In genomic region chr12:69585189-69586062, GRCh38 we compare ENCODE assay signal across 8 cellular contexts. TPM values are rescaled to one million over a fixed set of nuclear protein-coding genes. Genes with fewer than 3 reads are reported as not detected.
A peak's percentile ranks its signal among the peaks of the same experiment; 100 is the strongest.
DNase-seq lines count a peak whose midpoint lies in the region; TF ChIP-seq lines count a peak whose summit lies in the region.

Gene CCT2, plus strand, starts transcription at chr12:69585459. Its CDS starts 63 bp downstream, at chr12:69585522.

- peak within 1 kb of the TSS; percentile 86 for H3K18ac ChIP-seq in neuronal stem cell (ENCODE audit: low read length)

- peak within 1 kb of the TSS; percentile 67 for H2AK5ac ChIP-seq in neuronal stem cell (ENCODE audit: low read depth, low read length)

- H3K4me2 ChIP-seq in neuronal stem cell (ENCODE audit: insufficient read depth, low read length, poor library complexity, severe bottlenecking): peak within 1 kb of the TSS; percentile 51

- peak within 1 kb of the TSS; percentile 96 for H3K9ac ChIP-seq in neuronal stem cell (ENCODE audit: low read depth, low read length, poor library complexity)

- H2BK5ac ChIP-seq in neuronal stem cell (ENCODE audit: low read length): peak within 1 kb of the TSS; percentile 95

- H2BK120ac ChIP-seq in neuronal stem cell (ENCODE audit: low read depth, low read length): no peak within 1 kb of the TSS

- no peak within 1 kb of the TSS for H4K91ac ChIP-seq in neuronal stem cell (ENCODE audit: low read depth, low read length, poor library complexity)

- peaks cover 7% of the 10 kb centered on the region for H3K36me3 ChIP-seq in GM06990 (ENCODE audit: control insufficient read depth, insufficient read depth, low read length)
- peaks cover 21 to 45% of the 10 kb centered on the region in 2 donors for H3K36me3 ChIP-seq in neuronal stem cell (replicated peaks in 1 of 2; ENCODE audit: control insufficient read depth in 2 of 2, insufficient read depth in 2 of 2, low read length in 2 of 2)

- H3K79me1 ChIP-seq in neuronal stem cell (ENCODE audit: low read depth, low read length): peaks cover 2% of the 10 kb centered on the region

- peak within 1 kb of the TSS; percentile 91 for H3K4me3 ChIP-seq in GM06990 (replicated peaks; ENCODE audit: low read depth, low read length)
- peak within 1 kb of the TSS; percentile 66 for H3K4me3 ChIP-seq in HFF-Myc (replicated peaks; ENCODE audit: low read depth, low read length)
- H3K4me3 ChIP-seq in neuronal stem cell (ENCODE audit: low read length in 2 of 2): peak within 1 kb of the TSS; percentile 97 to 99

- peak within 1 kb of the TSS; percentile 97 for H3K4ac ChIP-seq in neuronal stem cell (ENCODE audit: low read length)

- peak within 1 kb of the TSS; percentile 57 for H3K23ac ChIP-seq in neuronal stem cell (ENCODE audit: low read depth, low read length, poor library complexity)

- H3K27me3 ChIP-seq in GM06990 (replicated peaks; ENCODE audit: control insufficient read depth, insufficient read depth, low read length) (no peaks in the 10 kb centered on the region), neuronal stem cell (ENCODE audit: control insufficient read depth in 3 of 3, insufficient read depth in 3 of 3, low read depth in 1 of 3, low read length in 3 of 3) (no peaks in the 10 kb centered on the region)

- H2BK12ac ChIP-seq in neuronal stem cell (ENCODE audit: low read length): no peak within 1 kb of the TSS

- in situ Hi-C loops in SK-MEL-5 (cut with HindIII; ENCODE audit: low pct_unique_long_range_greater_than_20kb, low sequenced_read_pairs): no loop called here

- H3K14ac ChIP-seq in neuronal stem cell (ENCODE audit: low read length): peak within 1 kb of the TSS; percentile 5

- H3K4me1 ChIP-seq in neuronal stem cell (ENCODE audit: control insufficient read depth in 2 of 2, insufficient read depth in 1 of 2, low read depth in 1 of 2, low read length in 2 of 2): peaks cover 0 to 2% of the 10 kb centered on the region in 2 donors

- peak within 1 kb of the TSS; percentile 97 for H2AFZ ChIP-seq in neuronal stem cell (ENCODE audit: low read length)

- H3K9me3 ChIP-seq in neuronal stem cell (replicated peaks in 1 of 2; ENCODE audit: control insufficient read depth in 2 of 2, insufficient read depth in 1 of 2, low read depth in 1 of 2, low read length in 2 of 2): no peaks in the 10 kb centered on the region

- peak; percentile 41 for TF ChIP-seq CTCF in GM06990 (IDR thresholded peaks at IDR 0.05; ENCODE audit: insufficient read depth, low read length, poor library complexity, severe bottlenecking)
- peak; percentile 14 for TF ChIP-seq CTCF in HFF-Myc (IDR thresholded peaks at IDR 0.05; ENCODE audit: low read depth, low read length, missing control alignments)
- TF ChIP-seq CTCF in subcutaneous adipose tissue (IDR thresholded peaks at IDR 0.05; ENCODE audit: low read depth): no peak

- H2BK15ac ChIP-seq in neuronal stem cell (ENCODE audit: low read length): no peak within 1 kb of the TSS

- WGBS in neuronal stem cell (ENCODE audit: extremely low coverage in 2 of 2, insufficient read length in 2 of 2, insufficient replicate concordance in 1 of 2), 2 donors: no CpG with 5 or more reads among the region's 63 CpGs

- peak within 1 kb of the TSS; percentile 55 for H3K27ac ChIP-seq in neuronal stem cell (replicated peaks; ENCODE audit: low read length)

- DNase-seq in GM06990 (ENCODE audit: extremely low read depth, insufficient read length): peak; percentile 97
- DNase-seq in HFF-Myc (ENCODE audit: extremely low read depth, low read depth): peak; percentile 85
- peak; percentile 96 for DNase-seq in MV-4-11 (lab: John Stamatoyannopoulos, UW)
- peak; percentile 96 for DNase-seq in SK-MEL-5 (ENCODE audit: low read depth, low spot score)
- DNase-seq in activated naive CD4-positive, alpha-beta T cell treated with Interleukin-2 at 50 U/mL for 16 hours: peak; percentile 98
- peak; percentile 92 for DNase-seq in foreskin melanocyte
- peak; percentile 91 for DNase-seq in neuronal stem cell (ENCODE audit: low spot score)

- H4K8ac ChIP-seq in neuronal stem cell (ENCODE audit: low read depth, low read length): no peak within 1 kb of the TSS

RNA-seq across cellular contexts. Expression of gene CCT2, which starts in this region (rescaled TPM):
- total RNA-seq in SK-MEL-5 (2014; rRNA removed; shearing (Covaris generic)): 474 and 489 TPM in 2 replicates
- 222 and 289 TPM in 2 replicates for polyA plus RNA-seq in SK-MEL-5 (2015; cell fraction: cytosol; rRNA removed)
- 275 and 406 TPM in 2 replicates for polyA plus RNA-seq in SK-MEL-5 (2015; cell fraction: nucleus; rRNA removed)
- 363 TPM for polyA plus RNA-seq in neuronal stem cell (2013, experiment 1 of 2)
- polyA plus RNA-seq in neuronal stem cell (2013, experiment 2 of 2): 360 TPM
- 100 to 1,000 TPM in 2 of 4 donors, 10 to 100 TPM in 2; 54.3 to 148 (median 92.6) TPM for total RNA-seq in subcutaneous adipose tissue

Comparison
In these comparisons a context has a peak if more than half of its experiments do, and no peak if none do; other contexts are left out.
1. Peak in every context shown above with its lines: DNase-seq, H3K4me3 ChIP-seq and H3K27ac ChIP-seq.